ENCODE assay signal across 31 cellular contexts in genomic region chr7:144027974-144028373, GRCh38. TPM values are rescaled to one million over a fixed set of nuclear protein-coding genes. Genes with fewer than 3 reads are reported as not detected.
DNase-seq lines count a peak whose midpoint lies in the region; ATAC-seq, FAIRE-seq and TF ChIP-seq lines count a peak whose summit lies in the region.
"Had no signal": no experiment of that assay in that cellular context is flagged by ENCODE, and none has a peak within 500 bp of the region (broad histone marks: within the 10 kb centered on the region; RNA-seq: fewer than 3 reads in every experiment).

No MANE protein-coding gene starts in this region.

- ATAC-seq in GM21423 (IDR thresholded peaks at IDR 0.05; ENCODE audit: unreplicated experiment), result peak; percentile 48
- peak; percentile 41 for ATAC-seq in HG03520 (IDR thresholded peaks at IDR 0.05; ENCODE audit: unreplicated experiment)
- ATAC-seq: left ventricle myocardium superior; naive thymus-derived CD4-positive, alpha-beta T cell; psoas muscle had no signal

- BruUV-seq in endothelial cell of umbilical vein (replicated peaks; lab: Mats Ljungman, UMichigan), result no TSS peak

- H3K4me2 ChIP-seq in endothelial cell of umbilical vein (ENCODE audit: insufficient read depth, low read length), result no peak overlapping the region
- H3K4me2 ChIP-seq in smooth muscle cell, result no peak overlapping the region
- H3K4me2 ChIP-seq: SK-N-SH had no signal

- WGBS in smooth muscle cell (ENCODE audit: low lambda C conversion rate), result 67% methylated on average over 1 of the region's 1 CpG

- dilution Hi-C loops in endothelial cell of umbilical vein (cut with MboI; ENCODE audit: extremely low pct_ligation_motif_present, low sequenced_read_pairs), result no loop called here

- no peak overlapping the region for H3K9ac ChIP-seq in endothelial cell of umbilical vein (replicated peaks; ENCODE audit: extremely low read depth, insufficient read depth, low read length)
- H3K9ac ChIP-seq in smooth muscle cell (ENCODE audit: low read depth), result no peak overlapping the region
- H3K9ac ChIP-seq: SK-N-SH had no signal

- CTCF ChIA-PET in endothelial cell of umbilical vein (lab: Charles Lee), result interaction anchor here (0.8 to 4.6 kb wide), 7 partner anchors 10 to 813 kb away, joined by 3 to 39 read pairs (median 3); no protein-coding TSS in a partner anchor

- H3K9me1 ChIP-seq in endothelial cell of umbilical vein (replicated peaks; ENCODE audit: control insufficient read depth, extremely low read depth, insufficient read depth, low read length), result no peaks in the 10 kb centered on the region

- H3K36me3 ChIP-seq in endothelial cell of umbilical vein (ENCODE audit: control insufficient read depth in 2 of 2, extremely low read depth in 1 of 2, insufficient read depth in 2 of 2, low read length in 2 of 2) (no peaks in the 10 kb centered on the region), smooth muscle cell (ENCODE audit: low read depth) (no peaks in the 10 kb centered on the region)

- H3F3A ChIP-seq in smooth muscle cell (ENCODE audit: low read depth), result peaks cover 3% of the 10 kb centered on the region

- H3K27ac Mint-ChIP-seq in type B pancreatic cell, result no peak overlapping the region
- H3K27ac Mint-ChIP-seq: activated CD4-positive, alpha-beta T cell treated with anti-CD3 and anti-CD28 coated beads, Interleukin-2, amount 10 ng/mL, durations not matched to agents 7 days and 5 days; activated T-helper 2 cell treated with anti-CD3 and anti-CD28 coated beads, Interferon-gamma antibody, Interleukin-2, Interleukin-4, amounts not matched to agents 10 μg/mL and 5 μg/mL and 100 μg/mL, durations not matched to agents 14 hours and 24 hours and 36 hours; IgD-negative memory B cell; naive thymus-derived CD4-positive, alpha-beta T cell had no signal

- no peaks in the 10 kb centered on the region for H3K9me3 Mint-ChIP-seq in type B pancreatic cell
- H3K9me3 Mint-ChIP-seq: activated CD4-positive, alpha-beta T cell treated with anti-CD3 and anti-CD28 coated beads, Interleukin-2, amount 10 ng/mL, durations not matched to agents 7 days and 5 days; activated T-helper 2 cell treated with anti-CD3 and anti-CD28 coated beads, Interferon-gamma antibody, Interleukin-2, Interleukin-4, amounts not matched to agents 10 μg/mL and 5 μg/mL and 100 μg/mL, durations not matched to agents 14 hours and 24 hours and 36 hours; IgD-negative memory B cell; naive thymus-derived CD4-positive, alpha-beta T cell had no signal

- H3K27ac ChIP-seq in endothelial cell of umbilical vein (ENCODE audit: insufficient read depth, low read depth, low read length) (no peak overlapping the region), smooth muscle cell (ENCODE audit: low read depth) (no peak overlapping the region)
- H3K27ac ChIP-seq: psoas muscle, VCaP had no signal

- H4K20me1 ChIP-seq in endothelial cell of umbilical vein (replicated peaks; ENCODE audit: control insufficient read depth, extremely low read depth, insufficient read depth, low read length), result no peaks in the 10 kb centered on the region
- no peaks in the 10 kb centered on the region for H4K20me1 ChIP-seq in smooth muscle cell (ENCODE audit: low read depth)

- H3K27me3 ChIP-seq in endothelial cell of umbilical vein (ENCODE audit: control insufficient read depth in 2 of 2, insufficient read depth in 2 of 2, low read length in 2 of 2) (no peaks in the 10 kb centered on the region), smooth muscle cell (ENCODE audit: low read depth) (no peaks in the 10 kb centered on the region)

- H3K9me3 ChIP-seq in endothelial cell of umbilical vein (replicated peaks; ENCODE audit: control insufficient read depth, insufficient read depth, low read length), result no peaks in the 10 kb centered on the region
- H3K9me3 ChIP-seq in smooth muscle cell (replicated peaks; ENCODE audit: low read depth), result no peaks in the 10 kb centered on the region
- H3K9me3 ChIP-seq: psoas muscle, SK-N-SH had no signal

- H3K4me1 Mint-ChIP-seq in type B pancreatic cell (ENCODE audit: unreplicated experiment), result no peaks in the 10 kb centered on the region
- H3K4me1 Mint-ChIP-seq: activated CD4-positive, alpha-beta T cell treated with anti-CD3 and anti-CD28 coated beads, Interleukin-2, amount 10 ng/mL, durations not matched to agents 7 days and 5 days; IgD-negative memory B cell; naive thymus-derived CD4-positive, alpha-beta T cell had no signal

- TF ChIP-seq POLR2A in endothelial cell of umbilical vein (IDR thresholded peaks at IDR 0.05; ENCODE audit: low read depth, low read length), result no peak

- FAIRE-seq in endothelial cell of umbilical vein (lab: Jason Lieb, UNC), result no peak
- FAIRE-seq: colon, frontal cortex, GM12892 had no signal

- H3K36me3 Mint-ChIP-seq in type B pancreatic cell, result no peaks in the 10 kb centered on the region
- H3K36me3 Mint-ChIP-seq: IgD-negative memory B cell; naive thymus-derived CD4-positive, alpha-beta T cell had no signal

- H3K4me3 ChIP-seq in endothelial cell of umbilical vein (replicated peaks in 1 of 3; ENCODE audit: insufficient read depth in 1 of 3, low read depth in 1 of 3, low read length in 3 of 3), result no peak overlapping the region
- no peak overlapping the region for H3K4me3 ChIP-seq in smooth muscle cell
- H3K4me3 ChIP-seq: psoas muscle had no signal

- H2AFZ ChIP-seq in endothelial cell of umbilical vein (ENCODE audit: low read depth, low read length), result no peak overlapping the region
- H2AFZ ChIP-seq in smooth muscle cell (ENCODE audit: low read depth), result no peak overlapping the region

- intact Hi-C loops in endothelial cell of umbilical vein (cut with micrococcal nuclease), result loop anchor here (2.0 to 5.0 kb wide), 2 partner anchors 99 to 125 kb away; partner anchors contain the start of gene TCAF1

- H3K27me3 Mint-ChIP-seq in type B pancreatic cell, result no peaks in the 10 kb centered on the region

- TF ChIP-seq CTCF in endothelial cell of umbilical vein (IDR thresholded peaks at IDR 0.05; ENCODE audit: extremely low read depth in 1 of 2, insufficient read depth in 1 of 2, low read depth in 1 of 2, low read length in 2 of 2) (no peak), type B pancreatic cell (conservative IDR thresholded peaks at IDR 0.05) (no peak), smooth muscle cell (IDR thresholded peaks at IDR 0.05; ENCODE audit: borderline replicate concordance, insufficient read depth, poor library complexity, severe bottlenecking) (no peak)

- DNase-seq in CD1c-positive myeloid dendritic cell (ENCODE audit: extremely low spot score) (peak; percentile 21), endothelial cell of umbilical vein (ENCODE audit: low read depth, low spot score) (peak; percentile 29), 8988T (no peak), type B pancreatic cell (ENCODE audit: extremely low spot score, unreplicated experiment) (no peak), smooth muscle cell (lab: John Stamatoyannopoulos, UW; ENCODE audit: unreplicated experiment) (no peak), NCI-H510A treated with DMSO at 0.1 percent for 48 hours (lab: John Stamatoyannopoulos, UW) (no peak)
- DNase-seq: activated CD4-positive, alpha-beta T cell treated with anti-CD3 and anti-CD28 coated beads, Interleukin-2, amount 10 ng/mL, durations not matched to agents 7 days and 5 days; C1 segment of cervical spinal cord; Calu3; effector CD8-positive, alpha-beta T cell; erythroblast; hippocampal formation; left ventricle myocardium superior; naive thymus-derived CD4-positive, alpha-beta T cell; NCI-H1417; NCI-H2081; NCI-H226; NCI-H774; nucleus accumbens; psoas muscle; SK-N-SH; stimulated activated CD8-positive, alpha-beta memory T cell treated with anti-CD3 and anti-CD28 coated beads, Interleukin-4, amount 100 ng/mL, for 48 hours; T-helper 2 cell had no signal

- H3K4me1 ChIP-seq in endothelial cell of umbilical vein (ENCODE audit: control insufficient read depth, extremely low read depth, insufficient read depth, low read length) (no peaks in the 10 kb centered on the region), smooth muscle cell (ENCODE audit: low read depth) (no peaks in the 10 kb centered on the region)
- H3K4me1 ChIP-seq: psoas muscle had no signal

- POLR2A ChIA-PET in endothelial cell of umbilical vein (lab: Charles Lee), result no interaction called here

- H3K79me2 ChIP-seq in endothelial cell of umbilical vein (ENCODE audit: control insufficient read depth, insufficient read depth, low read length), result no peaks in the 10 kb centered on the region
- no peaks in the 10 kb centered on the region for H3K79me2 ChIP-seq in smooth muscle cell (ENCODE audit: low read depth)

- no peak overlapping the region for H3K4me3 Mint-ChIP-seq in type B pancreatic cell
- H3K4me3 Mint-ChIP-seq: activated CD4-positive, alpha-beta T cell treated with anti-CD3 and anti-CD28 coated beads, Interleukin-2, amount 10 ng/mL, durations not matched to agents 7 days and 5 days; IgD-negative memory B cell; naive thymus-derived CD4-positive, alpha-beta T cell had no signal

RNA-seq across cellular contexts. Expression of gene OR2A5, which starts 20.8 kb away (rescaled TPM):
- total RNA-seq in endothelial cell of umbilical vein (not detected in 2 replicates), type B pancreatic cell (ENCODE audit: low replicate concordance) (not detected in 2 replicates), smooth muscle cell (not detected in 2 replicates)
- polyA plus RNA-seq in endothelial cell of umbilical vein (not detected in 2 replicates), smooth muscle cell (not detected in 2 replicates)
- polyA plus RNA-seq in endothelial cell of umbilical vein (2011; cell fraction: cytosol; rRNA removed), result not detected in 2 replicates
- polyA plus RNA-seq in endothelial cell of umbilical vein (2011; cell fraction: nucleus; rRNA removed), result not detected in 2 replicates
- polyA plus RNA-seq in endothelial cell of umbilical vein (2012), result not detected in 2 replicates
- polyA minus RNA-seq in endothelial cell of umbilical vein, result not detected in 2 replicates
- not detected for polyA minus RNA-seq in endothelial cell of umbilical vein (2011; cell fraction: cytosol; rRNA and poly(A)+ RNA removed)
- not detected in 2 replicates for polyA minus RNA-seq in endothelial cell of umbilical vein (2011; cell fraction: nucleus; rRNA and poly(A)+ RNA removed)
- total RNA-seq: activated CD4-positive, alpha-beta T cell treated with anti-CD3 and anti-CD28 coated beads, Interleukin-2, amount 10 ng/mL, durations not matched to agents 7 days and 5 days; activated T-helper 2 cell treated with anti-CD3 and anti-CD28 coated beads, Interferon-gamma antibody, Interleukin-2, Interleukin-4, amounts not matched to agents 10 μg/mL and 5 μg/mL and 100 μg/mL, durations not matched to agents 14 hours and 24 hours and 36 hours; Calu3; frontal cortex; left ventricle myocardium superior; naive thymus-derived CD4-positive, alpha-beta T cell; psoas muscle had no signal
- polyA plus RNA-seq: IgD-negative memory B cell; naive thymus-derived CD4-positive, alpha-beta T cell; psoas muscle; SK-N-SH had no signal

RNA-seq across cellular contexts. Expression of gene OR6B1, which starts 27.9 kb away (rescaled TPM):
- not detected in 2 replicates for total RNA-seq in endothelial cell of umbilical vein
- not detected in 2 replicates for polyA plus RNA-seq in endothelial cell of umbilical vein
- polyA plus RNA-seq in endothelial cell of umbilical vein (2011; cell fraction: cytosol; rRNA removed), result not detected in 2 replicates
- polyA plus RNA-seq in endothelial cell of umbilical vein (2011; cell fraction: nucleus; rRNA removed), result not detected in 2 replicates
- polyA plus RNA-seq in endothelial cell of umbilical vein (2012), result not detected in 2 replicates
- polyA minus RNA-seq in endothelial cell of umbilical vein, result not detected in 2 replicates
- polyA minus RNA-seq in endothelial cell of umbilical vein (2011; cell fraction: cytosol; rRNA and poly(A)+ RNA removed), result not detected
- polyA minus RNA-seq in endothelial cell of umbilical vein (2011; cell fraction: nucleus; rRNA and poly(A)+ RNA removed), result not detected in 2 replicates
- not detected in 2 replicates for total RNA-seq in type B pancreatic cell (ENCODE audit: low replicate concordance)
- not detected in 2 replicates for total RNA-seq in smooth muscle cell
- polyA plus RNA-seq in smooth muscle cell, result not detected in 2 replicates
- total RNA-seq: activated CD4-positive, alpha-beta T cell treated with anti-CD3 and anti-CD28 coated beads, Interleukin-2, amount 10 ng/mL, durations not matched to agents 7 days and 5 days; activated T-helper 2 cell treated with anti-CD3 and anti-CD28 coated beads, Interferon-gamma antibody, Interleukin-2, Interleukin-4, amounts not matched to agents 10 μg/mL and 5 μg/mL and 100 μg/mL, durations not matched to agents 14 hours and 24 hours and 36 hours; Calu3; frontal cortex; left ventricle myocardium superior; naive thymus-derived CD4-positive, alpha-beta T cell; psoas muscle had no signal
- polyA plus RNA-seq: IgD-negative memory B cell; naive thymus-derived CD4-positive, alpha-beta T cell; psoas muscle; SK-N-SH had no signal

RNA-seq across cellular contexts. Expression of gene OR2A25, which starts 41.6 kb away (rescaled TPM):
- total RNA-seq in endothelial cell of umbilical vein (not detected in 2 replicates), type B pancreatic cell (ENCODE audit: low replicate concordance) (not detected in 2 replicates), smooth muscle cell (not detected in 2 replicates)
- polyA plus RNA-seq in endothelial cell of umbilical vein (not detected in 2 replicates), smooth muscle cell (not detected in 2 replicates)
- polyA plus RNA-seq in endothelial cell of umbilical vein (2011; cell fraction: cytosol; rRNA removed), result not detected in 2 replicates
- not detected in 2 replicates for polyA plus RNA-seq in endothelial cell of umbilical vein (2011; cell fraction: nucleus; rRNA removed)
- not detected in 2 replicates for polyA plus RNA-seq in endothelial cell of umbilical vein (2012)
- polyA minus RNA-seq in endothelial cell of umbilical vein, result not detected in 2 replicates
- polyA minus RNA-seq in endothelial cell of umbilical vein (2011; cell fraction: cytosol; rRNA and poly(A)+ RNA removed), result not detected
- polyA minus RNA-seq in endothelial cell of umbilical vein (2011; cell fraction: nucleus; rRNA and poly(A)+ RNA removed), result not detected in 2 replicates
- total RNA-seq: activated CD4-positive, alpha-beta T cell treated with anti-CD3 and anti-CD28 coated beads, Interleukin-2, amount 10 ng/mL, durations not matched to agents 7 days and 5 days; activated T-helper 2 cell treated with anti-CD3 and anti-CD28 coated beads, Interferon-gamma antibody, Interleukin-2, Interleukin-4, amounts not matched to agents 10 μg/mL and 5 μg/mL and 100 μg/mL, durations not matched to agents 14 hours and 24 hours and 36 hours; Calu3; frontal cortex; left ventricle myocardium superior; naive thymus-derived CD4-positive, alpha-beta T cell; psoas muscle had no signal
- polyA plus RNA-seq: IgD-negative memory B cell; naive thymus-derived CD4-positive, alpha-beta T cell; psoas muscle; SK-N-SH had no signal

RNA-seq across cellular contexts. Expression of gene OR2A12, which starts 58.1 kb away (rescaled TPM):
- total RNA-seq in endothelial cell of umbilical vein (not detected in 2 replicates), type B pancreatic cell (ENCODE audit: low replicate concordance) (not detected in 2 replicates), smooth muscle cell (not detected in 2 replicates)
- polyA plus RNA-seq in endothelial cell of umbilical vein (not detected in 2 replicates), smooth muscle cell (not detected in 2 replicates)
- polyA plus RNA-seq in endothelial cell of umbilical vein (2011; cell fraction: cytosol; rRNA removed), result not detected in 2 replicates
- polyA plus RNA-seq in endothelial cell of umbilical vein (2011; cell fraction: nucleus; rRNA removed), result not detected in 2 replicates
- not detected in 2 replicates for polyA plus RNA-seq in endothelial cell of umbilical vein (2012)
- not detected in 2 replicates for polyA minus RNA-seq in endothelial cell of umbilical vein
- polyA minus RNA-seq in endothelial cell of umbilical vein (2011; cell fraction: cytosol; rRNA and poly(A)+ RNA removed), result not detected
- not detected in 2 replicates for polyA minus RNA-seq in endothelial cell of umbilical vein (2011; cell fraction: nucleus; rRNA and poly(A)+ RNA removed)
- total RNA-seq: activated CD4-positive, alpha-beta T cell treated with anti-CD3 and anti-CD28 coated beads, Interleukin-2, amount 10 ng/mL, durations not matched to agents 7 days and 5 days; activated T-helper 2 cell treated with anti-CD3 and anti-CD28 coated beads, Interferon-gamma antibody, Interleukin-2, Interleukin-4, amounts not matched to agents 10 μg/mL and 5 μg/mL and 100 μg/mL, durations not matched to agents 14 hours and 24 hours and 36 hours; Calu3; frontal cortex; left ventricle myocardium superior; naive thymus-derived CD4-positive, alpha-beta T cell; psoas muscle had no signal
- polyA plus RNA-seq: IgD-negative memory B cell; naive thymus-derived CD4-positive, alpha-beta T cell; psoas muscle; SK-N-SH had no signal

Comparison
In these comparisons a context has a peak if more than half of its experiments do, and no peak if none do; other contexts are left out.
1. DNase-seq: peak in CD1c-positive myeloid dendritic cell (single experiment) and endothelial cell of umbilical vein (single experiment); none in 8988T (single experiment), type B pancreatic cell (single experiment), smooth muscle cell (single experiment) and NCI-H510A treated with DMSO at 0.1 percent for 48 hours (single experiment).